Comparison of ENCODE assay signal across 9 cellular contexts in genomic region chr16:66662445-66663194, GRCh38. TPM values are rescaled to one million over a fixed set of nuclear protein-coding genes. Genes with fewer than 3 reads are reported as not detected.
A peak's percentile ranks its signal among the peaks of the same experiment; 100 is the strongest.
DNase-seq lines count a peak whose midpoint lies in the region; TF ChIP-seq lines count a peak whose summit lies in the region.
"Had no signal": no experiment of that assay in that cellular context is flagged by ENCODE, and none has a peak within 500 bp of the region (broad histone marks: within the 10 kb centered on the region; RNA-seq: fewer than 3 reads in every experiment).

No MANE protein-coding gene starts in this region.

- H3K4me3 ChIP-seq in ACC112 (ENCODE audit: low read depth, low read length) (no peak overlapping the region), tibial nerve (no peak overlapping the region)

- H3K27ac ChIP-seq in ACC112 (ENCODE audit: low read depth, low read length) = peak overlapping the region; percentile 91
- H3K27ac ChIP-seq in angular gyrus (ENCODE audit: low read depth, low read length) = peak overlapping the region; percentile 44
- peak overlapping the region in 2 of 4 donors; percentile 37 to 53 for H3K27ac ChIP-seq in tibial nerve

- H3K27me3 ChIP-seq in ACC112 (ENCODE audit: insufficient read depth, low read length) (no peaks in the 10 kb centered on the region), tibial nerve (no peaks in the 10 kb centered on the region)

- H3K79me2 ChIP-seq in ACC112 (ENCODE audit: control insufficient read depth, insufficient read depth, low read length, unreplicated experiment) = peaks cover 10% of the 10 kb centered on the region

- peaks cover 30% of the 10 kb centered on the region for H3K4me1 ChIP-seq in ACC112 (ENCODE audit: control insufficient read depth, insufficient read depth, low read length, unreplicated experiment)
- peaks cover 0 to 32% (median 9%) of the 10 kb centered on the region in 4 donors for H3K4me1 ChIP-seq in tibial nerve

- peak overlapping the region; percentile 35 for H2AFZ ChIP-seq in ACC112 (ENCODE audit: low read length, unreplicated experiment)

- TF ChIP-seq CTCF in tibial nerve (IDR thresholded peaks at IDR 0.05) = peak; percentile 12 to 45 (median 40)

- peak; percentile 45 for DNase-seq in HEK293T (ENCODE audit: extremely low spot score)
- peak; percentile 73 for DNase-seq in inferior parietal cortex (ENCODE audit: extremely low spot score)
- DNase-seq in tibial nerve (ENCODE audit: low spot score in 2 of 2) = peak in 1 of 2 donors; percentile 31
- no peak for DNase-seq in NK-92 (lab: John Stamatoyannopoulos, UW; ENCODE audit: unreplicated experiment)
- no peak for DNase-seq in NCI-H1694 (lab: John Stamatoyannopoulos, UW)
- DNase-seq in T-helper 2 cell = no peak
- DNase-seq: activated naive CD8-positive, alpha-beta T cell treated with anti-CD3 and anti-CD28 coated beads, Interleukin-2, amount 10 ng/mL, durations not matched to agents 7 days and 5 days had no signal

- H3K9me3 ChIP-seq in tibial nerve = no peaks in the 10 kb centered on the region

- WGBS in tibial nerve, 2 donors = 64 to 65% methylated on average over 7 of the region's 7 CpGs

- POLR2A ChIA-PET in HEK293T (lab: Yijun Ruan, JAX) = interaction anchor here (1.6 kb wide), 1 partner anchor 12 kb away, joined by 4 read pairs; no protein-coding TSS in a partner anchor

- TF ChIP-seq POLR2A in tibial nerve (IDR thresholded peaks at IDR 0.05) = no peak

- H3K36me3 ChIP-seq in ACC112 (ENCODE audit: insufficient read depth, low read length) (no peaks in the 10 kb centered on the region), tibial nerve (no peaks in the 10 kb centered on the region)

- TF ChIP-seq EP300 in tibial nerve (IDR thresholded peaks at IDR 0.05) = no peak

- CTCF ChIA-PET in HEK293T (lab: Yijun Ruan, JAX) = interaction anchor here (0.7 to 5.0 kb wide), 7 partner anchors 12 to 205 kb away, joined by 3 to 64 read pairs (median 4); partner anchors contain the start of gene DYNC1LI2

TF ChIP-seq in HEK293T, 16 proteins besides CTCF, POLR2A, EP300 and RAD21:
- no peak for TF ChIP-seq FOXK2 (IDR thresholded peaks at IDR 0.05)
- TF ChIP-seq L3MBTL2 (conservative IDR thresholded peaks at IDR 0.05) = no peak
- no peak for TF ChIP-seq SP1 (IDR thresholded peaks at IDR 0.05)
- TF ChIP-seq TARDBP (IDR thresholded peaks at IDR 0.05) = no peak
- no peak for TF ChIP-seq SUZ12 (IDR thresholded peaks at IDR 0.05)
- no peak for TF ChIP-seq FOXM1 (IDR thresholded peaks at IDR 0.05; ENCODE audit: borderline replicate concordance)
- no peak for TF ChIP-seq HDGF (IDR thresholded peaks at IDR 0.05; ENCODE audit: borderline replicate concordance)
- no peak for TF ChIP-seq ARNT (IDR thresholded peaks at IDR 0.05)
- TF ChIP-seq ELF4 (IDR thresholded peaks at IDR 0.05) = no peak
- no peak for TF ChIP-seq LEF1 (IDR thresholded peaks at IDR 0.05; ENCODE audit: borderline replicate concordance)
- no peak for TF ChIP-seq ZNF384 (IDR thresholded peaks at IDR 0.05)
- no peak for TF ChIP-seq NFRKB (IDR thresholded peaks at IDR 0.05)
- TF ChIP-seq BHLHE40 (IDR thresholded peaks at IDR 0.05; ENCODE audit: borderline replicate concordance) = no peak
- no peak for TF ChIP-seq CTBP1 (IDR thresholded peaks at IDR 0.05; ENCODE audit: borderline replicate concordance)
- TF ChIP-seq PKNOX1 (IDR thresholded peaks at IDR 0.05) = no peak
- no peak for TF ChIP-seq FOXA1 (IDR thresholded peaks at IDR 0.05)

RNA-seq across cellular contexts. Expression of gene CMTM4, which starts 33.9 kb away (rescaled TPM):
- total RNA-seq in tibial nerve = 10 to 100 TPM; 14.2 to 22.7 (median 19.6) TPM

RNA-seq across cellular contexts. Expression of gene CMTM3, which starts 58.1 kb away (rescaled TPM):
- total RNA-seq in tibial nerve = 10 to 100 TPM; 19.3 to 43.9 (median 38.5) TPM

Comparison
In these comparisons a context has a peak if more than half of its experiments do, and no peak if none do; other contexts are left out.
1. DNase-seq: peak in HEK293T (single experiment) and inferior parietal cortex (single experiment); none in NK-92 (single experiment), NCI-H1694 (single experiment) and T-helper 2 cell (0 of 5).